Comparison of ENCODE assay signal across 1 cellular context in the genomic region with DNA sequence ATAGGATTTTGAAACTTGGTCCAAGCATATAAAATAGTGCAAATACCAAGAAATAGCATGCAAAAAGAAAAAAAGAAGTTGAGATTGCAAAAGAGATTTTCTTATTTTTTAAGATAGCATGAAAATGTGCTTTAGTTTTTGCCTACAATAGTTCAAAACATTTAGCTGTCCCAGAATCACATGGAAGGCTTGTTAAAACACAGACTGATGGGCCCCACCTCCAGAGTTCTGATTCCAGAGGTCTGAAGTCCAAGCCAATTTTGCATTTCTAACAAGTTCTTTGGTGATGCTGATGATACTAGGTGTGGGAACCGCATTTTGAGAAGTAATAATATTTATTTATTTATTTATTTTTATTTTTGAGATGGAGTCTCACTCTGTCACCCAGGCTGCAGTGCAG.
TF ChIP-seq lines count a peak whose summit lies in the region.

No MANE protein-coding gene starts in this region.

TF ChIP-seq in HepG2, 621 proteins besides CTCF, POLR2A, EP300 and RAD21:
- no peak for TF ChIP-seq MXD4 (CRISPR knock-in tag; IDR thresholded peaks at IDR 0.05)
- TF ChIP-seq RBM22 (optimal IDR thresholded peaks at IDR 0.05; ENCODE audit: low read length): peak; percentile 55
- peak; percentile 62 for TF ChIP-seq AGO2 (optimal IDR thresholded peaks at IDR 0.05; ENCODE audit: low read depth, low read length)
- no peak for TF ChIP-seq CCDC6 (CRISPR knock-in tag; IDR thresholded peaks at IDR 0.05)
- no peak for TF ChIP-seq ZNF563 (CRISPR knock-in tag; IDR thresholded peaks at IDR 0.05)
- no peak for TF ChIP-seq NCOA5 (CRISPR knock-in tag; IDR thresholded peaks at IDR 0.05)
- TF ChIP-seq RBFOX2 (IDR thresholded peaks at IDR 0.05; ENCODE audit: low read depth, low read length): peak; percentile 65
- no peak for TF ChIP-seq ZIK1 (CRISPR knock-in tag; IDR thresholded peaks at IDR 0.05; ENCODE audit: borderline replicate concordance, low read depth)
- TF ChIP-seq MYC (CRISPR knock-in tag; IDR thresholded peaks at IDR 0.05; ENCODE audit: borderline replicate concordance): no peak
- TF ChIP-seq, protein P1, sequence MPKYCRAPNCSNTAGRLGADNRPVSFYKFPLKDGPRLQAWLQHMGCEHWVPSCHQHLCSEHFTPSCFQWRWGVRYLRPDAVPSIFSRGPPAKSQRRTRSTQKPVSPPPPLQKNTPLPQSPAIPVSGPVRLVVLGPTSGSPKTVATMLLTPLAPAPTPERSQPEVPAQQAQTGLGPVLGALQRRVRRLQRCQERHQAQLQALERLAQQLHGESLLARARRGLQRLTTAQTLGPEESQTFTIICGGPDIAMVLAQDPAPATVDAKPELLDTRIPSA (CRISPR knock-in tag; IDR thresholded peaks at IDR 0.05; ENCODE audit: borderline replicate concordance): no peak
- no peak for TF ChIP-seq KDM5A (IDR thresholded peaks at IDR 0.05; ENCODE audit: borderline replicate concordance, low read length)
- TF ChIP-seq YY1 (IDR thresholded peaks at IDR 0.05; ENCODE audit: insufficient read depth, insufficient replicate concordance, low read depth, low read length): no peak
